ENCODE assay signal across 8 cellular contexts in genomic region chr2:46364797-46365457, GRCh38.
DNase-seq lines count a peak whose midpoint lies in the region; ATAC-seq and TF ChIP-seq lines count a peak whose summit lies in the region.

No MANE protein-coding gene starts in this region.

- H3K36me3 ChIP-seq in SK-N-MC (ENCODE audit: insufficient read depth, low read length) (no peaks in the 10 kb centered on the region), mucosa of descending colon (ENCODE audit: low read depth) (no peaks in the 10 kb centered on the region)

- no peak overlapping the region for H3K27ac Mint-ChIP-seq in endothelial cell (ENCODE audit: unreplicated experiment)

- ATAC-seq in mucosa of descending colon (peak; percentile 71), HG03460 (IDR thresholded peaks at IDR 0.05; ENCODE audit: unreplicated experiment) (no peak)

- no peak overlapping the region for H3K27ac ChIP-seq in SK-N-MC

- H3K4me1 ChIP-seq in mucosa of descending colon (ENCODE audit: low read depth): no peaks in the 10 kb centered on the region

- H3K4me1 Mint-ChIP-seq in endothelial cell (ENCODE audit: unreplicated experiment): peaks cover 21% of the 10 kb centered on the region

- H3K27me3 Mint-ChIP-seq in endothelial cell (ENCODE audit: unreplicated experiment): peaks cover 6% of the 10 kb centered on the region

- peaks cover 80% of the 10 kb centered on the region for H3K36me3 Mint-ChIP-seq in endothelial cell (ENCODE audit: low read depth, unreplicated experiment)

- no peaks in the 10 kb centered on the region for H3K9me3 Mint-ChIP-seq in endothelial cell (ENCODE audit: unreplicated experiment)

- H3K4me3 Mint-ChIP-seq in endothelial cell (ENCODE audit: unreplicated experiment): no peak overlapping the region

- no peaks in the 10 kb centered on the region for H3K9me3 ChIP-seq in SK-N-MC (ENCODE audit: low read depth, low read length)
- H3K9me3 ChIP-seq in mucosa of descending colon: no peaks in the 10 kb centered on the region

- intact Hi-C loops in mucosa of descending colon (cut with DNase I, micrococcal nuclease): loop anchor here in 1 of 2 donors (10.0 kb wide), 2 partner anchors 300 to 350 kb away; no protein-coding TSS in a partner anchor

- no peak overlapping the region for H3K9ac ChIP-seq in SK-N-MC (ENCODE audit: insufficient read length)

- DNase-seq in activated CD4-positive, CD25-positive, alpha-beta regulatory T cell treated with anti-CD3 and anti-CD28 coated beads, Interleukin-2, amount 50 U/mL, for 16 hours (ENCODE audit: low read depth, low spot score): peak; percentile 19
- DNase-seq in activated CD4-positive, CD25-positive, alpha-beta regulatory T cell treated with anti-CD3 and anti-CD28 coated beads, Interleukin-2, amount 50 U/mL, for 72 hours: no peak
- DNase-seq in LHCN-M2 (ENCODE audit: low read depth): peak; percentile 55
- peak; percentile 56 for DNase-seq in SK-N-MC (ENCODE audit: low read depth, low spot score)
- DNase-seq in endothelial cell (ENCODE audit: low spot score): peak; percentile 42
- DNase-seq in mucosa of descending colon: peak in 1 of 3 donors; percentile 78
- no peak for DNase-seq in NK-92 treated with Interleukin-12 subunit alpha and Interleukin-12 subunit beta, amount 100 ng/mL, for 24 hours (lab: John Stamatoyannopoulos, UW)

- peak; percentile 79 for TF ChIP-seq CTCF in endothelial cell (IDR thresholded peaks at IDR 0.05; ENCODE audit: unreplicated experiment)
- peak; percentile 48 for TF ChIP-seq CTCF in mucosa of descending colon (IDR thresholded peaks at IDR 0.05)

- H3K4me3 ChIP-seq in SK-N-MC (no peak overlapping the region), mucosa of descending colon (no peak overlapping the region)

Comparison
In these comparisons a context has a peak if more than half of its experiments do, and no peak if none do; other contexts are left out.
1. DNase-seq: peak in activated CD4-positive, CD25-positive, alpha-beta regulatory T cell treated with anti-CD3 and anti-CD28 coated beads, Interleukin-2, amount 50 U/mL, for 16 hours (single experiment), LHCN-M2 (single experiment), SK-N-MC (single experiment) and endothelial cell (single experiment); none in activated CD4-positive, CD25-positive, alpha-beta regulatory T cell treated with anti-CD3 and anti-CD28 coated beads, Interleukin-2, amount 50 U/mL, for 72 hours (single experiment) and NK-92 treated with Interleukin-12 subunit alpha and Interleukin-12 subunit beta, amount 100 ng/mL, for 24 hours (single experiment).